Comparison of ENCODE assay signal across 3 cellular contexts in the genomic region with DNA sequence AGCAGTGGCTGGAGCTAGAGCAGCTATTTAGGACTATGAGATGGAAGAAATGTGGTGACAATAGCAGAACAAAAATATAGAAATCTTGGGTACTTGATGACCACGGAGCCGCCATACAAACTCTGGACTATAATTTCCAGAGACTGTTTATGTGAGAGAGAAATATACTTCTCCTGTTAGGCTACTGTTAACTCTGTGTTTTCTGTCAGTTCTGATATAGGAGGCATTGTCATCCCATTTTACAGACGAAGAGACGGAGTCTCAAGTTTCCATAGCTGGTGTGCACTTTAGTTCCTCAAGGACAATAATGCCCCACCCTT.
TF ChIP-seq lines count a peak whose summit lies in the region.

No MANE protein-coding gene starts in this region.

TF ChIP-seq in A549, 52 proteins besides CTCF, POLR2A, EP300 and RAD21:
- TF ChIP-seq JUN (IDR thresholded peaks at IDR 0.05) (no peak), ZC3H11A (IDR thresholded peaks at IDR 0.05) (no peak), ZSCAN20 (CRISPR knock-in tag; IDR thresholded peaks at IDR 0.05) (no peak), CHD4 (IDR thresholded peaks at IDR 0.05; ENCODE audit: borderline replicate concordance) (no peak)

TF ChIP-seq in HEK293, 187 proteins besides CTCF, POLR2A, EP300 and RAD21:
- TF ChIP-seq ZNF501 (tag by site-specific recombination; IDR thresholded peaks at IDR 0.05), result no peak
- TF ChIP-seq, protein P1, sequence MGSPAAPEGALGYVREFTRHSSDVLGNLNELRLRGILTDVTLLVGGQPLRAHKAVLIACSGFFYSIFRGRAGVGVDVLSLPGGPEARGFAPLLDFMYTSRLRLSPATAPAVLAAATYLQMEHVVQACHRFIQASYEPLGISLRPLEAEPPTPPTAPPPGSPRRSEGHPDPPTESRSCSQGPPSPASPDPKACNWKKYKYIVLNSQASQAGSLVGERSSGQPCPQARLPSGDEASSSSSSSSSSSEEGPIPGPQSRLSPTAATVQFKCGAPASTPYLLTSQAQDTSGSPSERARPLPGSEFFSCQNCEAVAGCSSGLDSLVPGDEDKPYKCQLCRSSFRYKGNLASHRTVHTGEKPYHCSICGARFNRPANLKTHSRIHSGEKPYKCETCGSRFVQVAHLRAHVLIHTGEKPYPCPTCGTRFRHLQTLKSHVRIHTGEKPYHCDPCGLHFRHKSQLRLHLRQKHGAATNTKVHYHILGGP (tag by site-specific recombination; IDR thresholded peaks at IDR 0.05), result 0 out of 2 replicates have a peak, but pooled peaks have one; percentile 5
- no peak for TF ChIP-seq ZNF366 (tag by site-specific recombination; conservative IDR thresholded peaks at IDR 0.05)
- peak; percentile 92 for TF ChIP-seq SETDB1 (IDR thresholded peaks at IDR 0.05; ENCODE audit: insufficient read length, low read length)
- TF ChIP-seq ZNF513 (tag by site-specific recombination; IDR thresholded peaks at IDR 0.05), result no peak

TF ChIP-seq in K562, 482 proteins besides CTCF, POLR2A, EP300 and RAD21 (continued from another document):
- TF ChIP-seq NR2C1 (IDR thresholded peaks at IDR 0.05) (0 out of 2 replicates have a peak, but pooled peaks have one; percentile 0), NR2C1 (tag; IDR thresholded peaks at IDR 0.05) (no peak), NR2C2 (CRISPR knock-in tag; IDR thresholded peaks at IDR 0.05) (no peak), NR2C2 (tag; IDR thresholded peaks at IDR 0.05) (peak; percentile 65; the same call in 1 of the 2 replicates), TOE1 (IDR thresholded peaks at IDR 0.05; ENCODE audit: borderline replicate concordance) (peak; percentile 6; the same call in 1 of the 2 replicates), TOE1 (CRISPR knock-in tag; IDR thresholded peaks at IDR 0.05; ENCODE audit: borderline replicate concordance, low read depth) (no peak), RBM25 (IDR thresholded peaks at IDR 0.05; ENCODE audit: low read depth, low read length, severe bottlenecking) (peak; percentile 59)
- TF ChIP-seq, protein P2, sequence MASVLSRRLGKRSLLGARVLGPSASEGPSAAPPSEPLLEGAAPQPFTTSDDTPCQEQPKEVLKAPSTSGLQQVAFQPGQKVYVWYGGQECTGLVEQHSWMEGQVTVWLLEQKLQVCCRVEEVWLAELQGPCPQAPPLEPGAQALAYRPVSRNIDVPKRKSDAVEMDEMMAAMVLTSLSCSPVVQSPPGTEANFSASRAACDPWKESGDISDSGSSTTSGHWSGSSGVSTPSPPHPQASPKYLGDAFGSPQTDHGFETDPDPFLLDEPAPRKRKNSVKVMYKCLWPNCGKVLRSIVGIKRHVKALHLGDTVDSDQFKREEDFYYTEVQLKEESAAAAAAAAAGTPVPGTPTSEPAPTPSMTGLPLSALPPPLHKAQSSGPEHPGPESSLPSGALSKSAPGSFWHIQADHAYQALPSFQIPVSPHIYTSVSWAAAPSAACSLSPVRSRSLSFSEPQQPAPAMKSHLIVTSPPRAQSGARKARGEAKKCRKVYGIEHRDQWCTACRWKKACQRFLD (CRISPR knock-in tag; IDR thresholded peaks at IDR 0.05), result 0 out of 2 replicates have a peak, but pooled peaks have one; percentile 11
